ENCODE assay signal across 9 cellular contexts in genomic region chr13:42574435-42575311, GRCh38. TPM values are rescaled to one million over a fixed set of nuclear protein-coding genes. Genes with fewer than 3 reads are reported as not detected.
A peak's percentile ranks its signal among the peaks of the same experiment; 100 is the strongest.
DNase-seq lines count a peak whose midpoint lies in the region; ATAC-seq, FAIRE-seq and TF ChIP-seq lines count a peak whose summit lies in the region.
"Had no signal": no experiment of that assay in that cellular context is flagged by ENCODE, and none has a peak within 500 bp of the region (broad histone marks: within the 10 kb centered on the region; RNA-seq: fewer than 3 reads in every experiment).

No MANE protein-coding gene starts in this region.

- H3K27me3 ChIP-seq in endothelial cell of umbilical vein (ENCODE audit: control insufficient read depth in 2 of 2, insufficient read depth in 2 of 2, low read length in 2 of 2) = peaks cover 36 to 59% of the 10 kb centered on the region in 2 experiments
- peaks cover 0 to 41% (median 10%) of the 10 kb centered on the region in 3 donors for H3K27me3 ChIP-seq in psoas muscle (ENCODE audit: insufficient read depth in 3 of 3, low read length in 2 of 3)
- H3K27me3 ChIP-seq in gastrocnemius medialis = peaks cover 20 to 38% (median 37%) of the 10 kb centered on the region in 3 donors

- dilution Hi-C loops in endothelial cell of umbilical vein (cut with MboI; ENCODE audit: extremely low pct_ligation_motif_present, low sequenced_read_pairs) = no loop called here

- no peak overlapping the region for H3K4me3 ChIP-seq in endothelial cell of umbilical vein (replicated peaks in 1 of 3; ENCODE audit: insufficient read depth in 1 of 3, low read depth in 1 of 3, low read length in 3 of 3)
- H3K4me3 ChIP-seq in psoas muscle = peak overlapping the region; percentile 39
- peak overlapping the region in 2 of 4 donors; percentile 5 to 13 for H3K4me3 ChIP-seq in gastrocnemius medialis
- H3K4me3 ChIP-seq: SK-N-MC had no signal

- no peak overlapping the region for H3K4me2 ChIP-seq in endothelial cell of umbilical vein (ENCODE audit: insufficient read depth, low read length)

- WGBS in psoas muscle, 3 donors = 2 to 4% (median 2%) methylated on average over 50 to 51 of the region's 51 CpGs

- H3K36me3 ChIP-seq in endothelial cell of umbilical vein (ENCODE audit: control insufficient read depth in 2 of 2, extremely low read depth in 1 of 2, insufficient read depth in 2 of 2, low read length in 2 of 2) (no peaks in the 10 kb centered on the region), psoas muscle (ENCODE audit: insufficient read depth in 1 of 2, low read depth in 1 of 2) (no peaks in the 10 kb centered on the region), gastrocnemius medialis (no peaks in the 10 kb centered on the region)

- no TSS peak for BruUV-seq in endothelial cell of umbilical vein (replicated peaks; lab: Mats Ljungman, UMichigan)

- POLR2A ChIA-PET in endothelial cell of umbilical vein (lab: Charles Lee) = no interaction called here

- ATAC-seq in GM18868 (IDR thresholded peaks at IDR 0.05; ENCODE audit: unreplicated experiment) = peak; percentile 65
- ATAC-seq in HG02870 (IDR thresholded peaks at IDR 0.05; ENCODE audit: unreplicated experiment) = peak; percentile 68
- ATAC-seq in psoas muscle = no peak
- ATAC-seq in gastrocnemius medialis = no peak

- no peaks in the 10 kb centered on the region for H3K79me2 ChIP-seq in endothelial cell of umbilical vein (ENCODE audit: control insufficient read depth, insufficient read depth, low read length)

- no peaks in the 10 kb centered on the region for H3K4me1 ChIP-seq in endothelial cell of umbilical vein (ENCODE audit: control insufficient read depth, extremely low read depth, insufficient read depth, low read length)
- H3K4me1 ChIP-seq in psoas muscle = no peaks in the 10 kb centered on the region
- peaks cover 0 to 5% of the 10 kb centered on the region in 2 donors for H3K4me1 ChIP-seq in gastrocnemius medialis

- peaks cover 54% of the 10 kb centered on the region for H3K27me3 Mint-ChIP-seq in activated CD4-positive, alpha-beta T cell treated with anti-CD3 and anti-CD28 coated beads, Interleukin-2, amount 10 ng/mL, durations not matched to agents 24 days and 14 days

- no peaks in the 10 kb centered on the region for H4K20me1 ChIP-seq in endothelial cell of umbilical vein (replicated peaks; ENCODE audit: control insufficient read depth, extremely low read depth, insufficient read depth, low read length)

- in situ Hi-C loops in gastrocnemius medialis (cut with MboI; ENCODE audit: low sequenced_read_pairs in 4 of 4) = loop anchor here (25.0 kb wide), 2 partner anchors 1238 to 1288 kb away; no protein-coding TSS in a partner anchor

- intact Hi-C loops in activated CD4-positive, alpha-beta T cell treated with anti-CD3 and anti-CD28 coated beads, Interleukin-2, amount 10 ng/mL, durations not matched to agents 24 days and 14 days (cut with micrococcal nuclease) = loop anchor here (1.0 to 5.0 kb wide), 7 partner anchors 26 to 303 kb away; no protein-coding TSS in a partner anchor
- intact Hi-C loops in endothelial cell of umbilical vein (cut with micrococcal nuclease) = no loop called here
- intact Hi-C loops in psoas muscle (cut with DNase I) = no loop called here
- intact Hi-C loops in gastrocnemius medialis (cut with DNase I; ENCODE audit: low total_unique reads) = no loop called here

- DNase-seq in activated CD4-positive, alpha-beta T cell treated with anti-CD3 and anti-CD28 coated beads, Interleukin-2, amount 10 ng/mL, durations not matched to agents 24 days and 14 days = peak; percentile 72
- DNase-seq in endothelial cell of umbilical vein (ENCODE audit: low read depth, low spot score) = no peak
- DNase-seq in psoas muscle = no peak
- DNase-seq in NCI-H2171 (lab: John Stamatoyannopoulos, UW) = no peak
- DNase-seq in gastrocnemius medialis = no peak
- DNase-seq in DMS153 treated with DMSO at 0.1 percent for 48 hours (lab: John Stamatoyannopoulos, UW; ENCODE audit: unreplicated experiment) = no peak

- H3K27ac ChIP-seq in endothelial cell of umbilical vein (ENCODE audit: insufficient read depth, low read depth, low read length) (no peak overlapping the region), psoas muscle (no peak overlapping the region), gastrocnemius medialis (no peak overlapping the region)
- H3K27ac ChIP-seq: SK-N-MC had no signal

- CTCF ChIA-PET in endothelial cell of umbilical vein (lab: Charles Lee) = interaction anchor here (1.0 kb wide), 1 partner anchor 243 kb away, joined by 5 read pairs; no protein-coding TSS in a partner anchor

- peak overlapping the region; percentile 27 for H3K27ac Mint-ChIP-seq in activated CD4-positive, alpha-beta T cell treated with anti-CD3 and anti-CD28 coated beads, Interleukin-2, amount 10 ng/mL, durations not matched to agents 24 days and 14 days

- no peaks in the 10 kb centered on the region for H3K9me1 ChIP-seq in endothelial cell of umbilical vein (replicated peaks; ENCODE audit: control insufficient read depth, extremely low read depth, insufficient read depth, low read length)

- H3K9me3 ChIP-seq in endothelial cell of umbilical vein (replicated peaks; ENCODE audit: control insufficient read depth, insufficient read depth, low read length) = no peaks in the 10 kb centered on the region
- H3K9me3 ChIP-seq in psoas muscle = no peaks in the 10 kb centered on the region
- no peaks in the 10 kb centered on the region for H3K9me3 ChIP-seq in gastrocnemius medialis

- H3K9ac ChIP-seq in endothelial cell of umbilical vein (replicated peaks; ENCODE audit: extremely low read depth, insufficient read depth, low read length) = no peak overlapping the region

- no peaks in the 10 kb centered on the region for H3K36me3 Mint-ChIP-seq in activated CD4-positive, alpha-beta T cell treated with anti-CD3 and anti-CD28 coated beads, Interleukin-2, amount 10 ng/mL, durations not matched to agents 24 days and 14 days (ENCODE audit: low read depth)

- no peak for TF ChIP-seq POLR2A in endothelial cell of umbilical vein (IDR thresholded peaks at IDR 0.05; ENCODE audit: low read depth, low read length)
- TF ChIP-seq POLR2A in gastrocnemius medialis (IDR thresholded peaks at IDR 0.05) = no peak

- H3K4me3 Mint-ChIP-seq in activated CD4-positive, alpha-beta T cell treated with anti-CD3 and anti-CD28 coated beads, Interleukin-2, amount 10 ng/mL, durations not matched to agents 24 days and 14 days = peak overlapping the region; percentile 82

- FAIRE-seq in endothelial cell of umbilical vein (lab: Jason Lieb, UNC) = no peak

- H2AFZ ChIP-seq in endothelial cell of umbilical vein (ENCODE audit: low read depth, low read length) = no peak overlapping the region

- H3K4me1 Mint-ChIP-seq in activated CD4-positive, alpha-beta T cell treated with anti-CD3 and anti-CD28 coated beads, Interleukin-2, amount 10 ng/mL, durations not matched to agents 24 days and 14 days = peaks cover 22% of the 10 kb centered on the region

- TF ChIP-seq CTCF in endothelial cell of umbilical vein (IDR thresholded peaks at IDR 0.05; ENCODE audit: extremely low read depth in 1 of 2, insufficient read depth in 1 of 2, low read depth in 1 of 2, low read length in 2 of 2) (no peak), psoas muscle (IDR thresholded peaks at IDR 0.05) (no peak), gastrocnemius medialis (IDR thresholded peaks at IDR 0.05 in 4 of 5, conservative IDR thresholded peaks at IDR 0.05 in 1 of 5) (no peak)

- peaks cover 4% of the 10 kb centered on the region for H3K9me3 Mint-ChIP-seq in activated CD4-positive, alpha-beta T cell treated with anti-CD3 and anti-CD28 coated beads, Interleukin-2, amount 10 ng/mL, durations not matched to agents 24 days and 14 days

TF ChIP-seq in endothelial cell of umbilical vein, 7 proteins besides CTCF, POLR2A, EP300 and RAD21:
- TF ChIP-seq GATA2 (IDR thresholded peaks at IDR 0.05; ENCODE audit: insufficient read depth, insufficient read length, low read depth, low read length) = no peak
- no peak for TF ChIP-seq FOS (IDR thresholded peaks at IDR 0.05; ENCODE audit: borderline replicate concordance, insufficient read depth, low read length)
- no peak for TF ChIP-seq MAX (IDR thresholded peaks at IDR 0.05; ENCODE audit: insufficient read depth, insufficient read length)
- TF ChIP-seq EZH2 (IDR thresholded peaks at IDR 0.05; ENCODE audit: borderline replicate concordance, low read depth, low read length, severe bottlenecking) = peak; percentile 71

RNA-seq across cellular contexts. Expression of gene TNFSF11, which starts 0.7 kb away (rescaled TPM):
- total RNA-seq in activated CD4-positive, alpha-beta T cell treated with anti-CD3 and anti-CD28 coated beads, Interleukin-2, amount 10 ng/mL, durations not matched to agents 24 days and 14 days = 2.1 and 2.4 TPM in 2 replicates
- total RNA-seq in endothelial cell of umbilical vein (not detected in 2 replicates), psoas muscle (not detected), gastrocnemius medialis (under 1 TPM in 1 of 4 donors, not detected in 3; 0.83 TPM)
- polyA plus RNA-seq in endothelial cell of umbilical vein (not detected in 2 replicates), psoas muscle (not detected)
- polyA plus RNA-seq in endothelial cell of umbilical vein (2011; cell fraction: cytosol; rRNA removed) = not detected in 2 replicates
- polyA plus RNA-seq in endothelial cell of umbilical vein (2011; cell fraction: nucleus; rRNA removed) = not detected in 2 replicates
- polyA plus RNA-seq in endothelial cell of umbilical vein (2012) = not detected in 2 replicates
- polyA minus RNA-seq in endothelial cell of umbilical vein = not detected in 2 replicates
- not detected for polyA minus RNA-seq in endothelial cell of umbilical vein (2011; cell fraction: cytosol; rRNA and poly(A)+ RNA removed)
- not detected in 2 replicates for polyA minus RNA-seq in endothelial cell of umbilical vein (2011; cell fraction: nucleus; rRNA and poly(A)+ RNA removed)

Comparison
In these comparisons a context has a peak if more than half of its experiments do, and no peak if none do; other contexts are left out.
1. ATAC-seq: peak in GM18868 (single experiment) and HG02870 (single experiment); none in psoas muscle (0 of 4) and gastrocnemius medialis (0 of 2).